1 cellular context compared by ENCODE assay signal in the genomic region with DNA sequence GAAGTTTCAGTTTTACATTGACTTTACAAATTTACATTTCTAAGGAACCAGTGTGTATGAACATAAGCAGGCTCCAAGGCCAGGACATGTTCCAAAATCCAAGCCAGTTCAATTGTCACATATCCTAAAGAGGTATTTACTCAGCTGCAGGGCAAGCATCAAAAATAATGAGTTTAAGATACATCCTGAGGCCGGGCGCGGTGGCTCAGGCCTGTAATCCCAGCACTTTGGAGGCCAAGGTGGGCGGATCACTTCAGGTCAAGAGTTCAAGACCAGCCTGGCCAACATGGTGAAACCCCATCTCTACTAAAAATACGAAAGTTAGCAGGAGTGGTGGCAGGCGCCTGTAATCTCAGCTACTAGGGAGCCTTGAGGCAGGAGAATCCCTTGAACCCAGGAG.
TF ChIP-seq lines count a peak whose summit lies in the region.

No MANE protein-coding gene starts in this region.

TF ChIP-seq in HCT116, 20 proteins besides CTCF, POLR2A, EP300 and RAD21 (continued from another document):
- TF ChIP-seq, protein P1, sequence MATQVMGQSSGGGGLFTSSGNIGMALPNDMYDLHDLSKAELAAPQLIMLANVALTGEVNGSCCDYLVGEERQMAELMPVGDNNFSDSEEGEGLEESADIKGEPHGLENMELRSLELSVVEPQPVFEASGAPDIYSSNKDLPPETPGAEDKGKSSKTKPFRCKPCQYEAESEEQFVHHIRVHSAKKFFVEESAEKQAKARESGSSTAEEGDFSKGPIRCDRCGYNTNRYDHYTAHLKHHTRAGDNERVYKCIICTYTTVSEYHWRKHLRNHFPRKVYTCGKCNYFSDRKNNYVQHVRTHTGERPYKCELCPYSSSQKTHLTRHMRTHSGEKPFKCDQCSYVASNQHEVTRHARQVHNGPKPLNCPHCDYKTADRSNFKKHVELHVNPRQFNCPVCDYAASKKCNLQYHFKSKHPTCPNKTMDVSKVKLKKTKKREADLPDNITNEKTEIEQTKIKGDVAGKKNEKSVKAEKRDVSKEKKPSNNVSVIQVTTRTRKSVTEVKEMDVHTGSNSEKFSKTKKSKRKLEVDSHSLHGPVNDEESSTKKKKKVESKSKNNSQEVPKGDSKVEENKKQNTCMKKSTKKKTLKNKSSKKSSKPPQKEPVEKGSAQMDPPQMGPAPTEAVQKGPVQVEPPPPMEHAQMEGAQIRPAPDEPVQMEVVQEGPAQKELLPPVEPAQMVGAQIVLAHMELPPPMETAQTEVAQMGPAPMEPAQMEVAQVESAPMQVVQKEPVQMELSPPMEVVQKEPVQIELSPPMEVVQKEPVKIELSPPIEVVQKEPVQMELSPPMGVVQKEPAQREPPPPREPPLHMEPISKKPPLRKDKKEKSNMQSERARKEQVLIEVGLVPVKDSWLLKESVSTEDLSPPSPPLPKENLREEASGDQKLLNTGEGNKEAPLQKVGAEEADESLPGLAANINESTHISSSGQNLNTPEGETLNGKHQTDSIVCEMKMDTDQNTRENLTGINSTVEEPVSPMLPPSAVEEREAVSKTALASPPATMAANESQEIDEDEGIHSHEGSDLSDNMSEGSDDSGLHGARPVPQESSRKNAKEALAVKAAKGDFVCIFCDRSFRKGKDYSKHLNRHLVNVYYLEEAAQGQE (IDR thresholded peaks at IDR 0.05; ENCODE audit: low read depth) = no peak
- TF ChIP-seq, protein P2, sequence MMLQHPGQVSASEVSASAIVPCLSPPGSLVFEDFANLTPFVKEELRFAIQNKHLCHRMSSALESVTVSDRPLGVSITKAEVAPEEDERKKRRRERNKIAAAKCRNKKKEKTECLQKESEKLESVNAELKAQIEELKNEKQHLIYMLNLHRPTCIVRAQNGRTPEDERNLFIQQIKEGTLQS (IDR thresholded peaks at IDR 0.05) = no peak
